In genomic region chr5:60843693-60844428, GRCh38 we compare ENCODE assay signal across 8 cellular contexts. TPM values are rescaled to one million over a fixed set of nuclear protein-coding genes. Genes with fewer than 3 reads are reported as not detected.
A peak's percentile ranks its signal among the peaks of the same experiment; 100 is the strongest.
DNase-seq lines count a peak whose midpoint lies in the region; ATAC-seq, FAIRE-seq and TF ChIP-seq lines count a peak whose summit lies in the region.

Gene ELOVL7 (minus strand): TSS chr5:60844269. CDS start chr5:60787397, 56,872 bp downstream.

- H3K4me1 Mint-ChIP-seq in astrocyte (ENCODE audit: low read depth, unreplicated experiment), result peaks cover 2% of the 10 kb centered on the region

- H3K27ac Mint-ChIP-seq in astrocyte (ENCODE audit: unreplicated experiment), result peak within 1 kb of the TSS; percentile 18

- peaks cover 34% of the 10 kb centered on the region for H3K27me3 Mint-ChIP-seq in astrocyte (ENCODE audit: low read depth, unreplicated experiment)

- TF ChIP-seq POLR2A in gastrocnemius medialis (IDR thresholded peaks at IDR 0.05), result peak in 1 of 2 donors; percentile 24

- no peak for TF ChIP-seq CTCF in astrocyte (IDR thresholded peaks at IDR 0.05; ENCODE audit: insufficient read depth, low read depth, low read length)
- no peak for TF ChIP-seq CTCF in gastrocnemius medialis (IDR thresholded peaks at IDR 0.05 in 4 of 5, conservative IDR thresholded peaks at IDR 0.05 in 1 of 5)

- no peak for FAIRE-seq in astrocyte (lab: Jason Lieb, UNC)

- H3K36me3 ChIP-seq in ES-I3 (ENCODE audit: insufficient read depth, low read length), result no peaks in the 10 kb centered on the region
- no peaks in the 10 kb centered on the region for H3K36me3 ChIP-seq in HUES48 (ENCODE audit: control insufficient read depth, insufficient read depth, low read length)
- no peaks in the 10 kb centered on the region for H3K36me3 ChIP-seq in astrocyte (ENCODE audit: insufficient read depth, low read length)
- H3K36me3 ChIP-seq in iPS-15b (ENCODE audit: control insufficient read depth, insufficient read depth, low read length), result no peaks in the 10 kb centered on the region
- H3K36me3 ChIP-seq in gastrocnemius medialis, result no peaks in the 10 kb centered on the region

- no peaks in the 10 kb centered on the region for H4K20me1 ChIP-seq in astrocyte (ENCODE audit: insufficient read depth, low read length)

- H3K79me2 ChIP-seq in astrocyte (ENCODE audit: insufficient read depth, low read length), result no peaks in the 10 kb centered on the region

- H3K4me3 Mint-ChIP-seq in astrocyte (ENCODE audit: unreplicated experiment), result peak within 1 kb of the TSS; percentile 89

- DNase-seq in RKO (ENCODE audit: low spot score) (peak; percentile 73), astrocyte (ENCODE audit: low read depth) (peak; percentile 25), gastrocnemius medialis (no peak), T-helper 9 cell (no peak)

- no peaks in the 10 kb centered on the region for H3K4me1 ChIP-seq in ES-I3 (ENCODE audit: insufficient read depth, low read length)
- peaks cover 17% of the 10 kb centered on the region for H3K4me1 ChIP-seq in HUES48 (ENCODE audit: control insufficient read depth, insufficient read depth, low read length)
- H3K4me1 ChIP-seq in astrocyte (ENCODE audit: insufficient read depth, low read length), result peaks cover 10% of the 10 kb centered on the region
- H3K4me1 ChIP-seq in iPS-15b (ENCODE audit: control insufficient read depth, insufficient read depth, low read length), result peaks cover 7% of the 10 kb centered on the region
- H3K4me1 ChIP-seq in gastrocnemius medialis, result peaks cover 8 to 10% of the 10 kb centered on the region in 2 donors

- intact Hi-C loops in gastrocnemius medialis (cut with DNase I; ENCODE audit: low total_unique reads), result no loop called here

- H2AFZ ChIP-seq in astrocyte (ENCODE audit: low read depth, low read length), result peak within 1 kb of the TSS; percentile 93

- H3K27ac ChIP-seq in HUES48 (ENCODE audit: low read depth, low read length) (peak within 1 kb of the TSS; percentile 77), astrocyte (ENCODE audit: low read depth, low read length) (no peak within 1 kb of the TSS), gastrocnemius medialis (no peak within 1 kb of the TSS)

- in situ Hi-C loops in gastrocnemius medialis (cut with MboI; ENCODE audit: low sequenced_read_pairs in 4 of 4), result no loop called here

- H3K4me3 ChIP-seq in HUES48 (ENCODE audit: low read depth, low read length), result peak within 1 kb of the TSS; percentile 79
- H3K4me3 ChIP-seq in astrocyte (ENCODE audit: insufficient read depth, low read depth, low read length), result peak within 1 kb of the TSS; percentile 61
- peak within 1 kb of the TSS; percentile 89 for H3K4me3 ChIP-seq in iPS-15b (ENCODE audit: low read depth, low read length)
- peak within 1 kb of the TSS; percentile 52 to 56 (median 55) for H3K4me3 ChIP-seq in gastrocnemius medialis

- peak within 1 kb of the TSS; percentile 92 for H3K4me2 ChIP-seq in astrocyte (ENCODE audit: low read length)

- H3K27me3 ChIP-seq in HUES48 (ENCODE audit: control insufficient read depth, insufficient read depth, low read length), result peaks cover 21% of the 10 kb centered on the region
- peaks cover 35% of the 10 kb centered on the region for H3K27me3 ChIP-seq in astrocyte (ENCODE audit: insufficient read depth, low read length)
- H3K27me3 ChIP-seq in iPS-15b (ENCODE audit: control insufficient read depth, insufficient read depth, low read length), result peaks cover 16% of the 10 kb centered on the region
- peaks cover 26 to 41% (median 27%) of the 10 kb centered on the region in 3 donors for H3K27me3 ChIP-seq in gastrocnemius medialis

- no peaks in the 10 kb centered on the region for H3K9me3 Mint-ChIP-seq in astrocyte (ENCODE audit: unreplicated experiment)

- H3K9ac ChIP-seq in ES-I3 (ENCODE audit: low read depth, low read length) (peak within 1 kb of the TSS; percentile 92), HUES48 (ENCODE audit: low read depth, low read length) (peak within 1 kb of the TSS; percentile 67), astrocyte (ENCODE audit: low read length) (peak within 1 kb of the TSS; percentile 58), iPS-15b (ENCODE audit: low read depth, low read length) (peak within 1 kb of the TSS; percentile 55)

- H3K9me3 ChIP-seq in ES-I3 (ENCODE audit: control insufficient read depth, insufficient read depth, low read length), result no peaks in the 10 kb centered on the region
- H3K9me3 ChIP-seq in HUES48 (ENCODE audit: control insufficient read depth, insufficient read depth, low read length), result no peaks in the 10 kb centered on the region
- H3K9me3 ChIP-seq in astrocyte (ENCODE audit: insufficient read depth, low read depth, low read length), result no peaks in the 10 kb centered on the region
- H3K9me3 ChIP-seq in iPS-15b (ENCODE audit: control insufficient read depth, insufficient read depth, low read length), result no peaks in the 10 kb centered on the region
- no peaks in the 10 kb centered on the region for H3K9me3 ChIP-seq in gastrocnemius medialis

- ATAC-seq in GM21528 (IDR thresholded peaks at IDR 0.05; ENCODE audit: low FRiP score, unreplicated experiment) (peak; percentile 94), gastrocnemius medialis (no peak)

- H3K36me3 Mint-ChIP-seq in astrocyte (ENCODE audit: low read depth, unreplicated experiment), result no peaks in the 10 kb centered on the region

RNA-seq across cellular contexts. Expression of gene ELOVL7, which starts in this region (rescaled TPM):
- 0.72 and 1.0 TPM in 2 replicates for total RNA-seq in astrocyte
- total RNA-seq in gastrocnemius medialis, result 1 to 10 TPM in 1 of 4 donors, under 1 TPM in 3; 0.53 to 1.0 (median 0.83) TPM

Comparison
In these comparisons a context has a peak if more than half of its experiments do, and no peak if none do; other contexts are left out.
1. DNase-seq: peak in RKO (single experiment) and astrocyte (single experiment); none in gastrocnemius medialis (0 of 2) and T-helper 9 cell (single experiment).
2. Peak in every context shown above with its lines, with median percentiles within 50 percentile points of each other: H3K9ac ChIP-seq and H3K4me3 ChIP-seq.